In the genomic region with DNA sequence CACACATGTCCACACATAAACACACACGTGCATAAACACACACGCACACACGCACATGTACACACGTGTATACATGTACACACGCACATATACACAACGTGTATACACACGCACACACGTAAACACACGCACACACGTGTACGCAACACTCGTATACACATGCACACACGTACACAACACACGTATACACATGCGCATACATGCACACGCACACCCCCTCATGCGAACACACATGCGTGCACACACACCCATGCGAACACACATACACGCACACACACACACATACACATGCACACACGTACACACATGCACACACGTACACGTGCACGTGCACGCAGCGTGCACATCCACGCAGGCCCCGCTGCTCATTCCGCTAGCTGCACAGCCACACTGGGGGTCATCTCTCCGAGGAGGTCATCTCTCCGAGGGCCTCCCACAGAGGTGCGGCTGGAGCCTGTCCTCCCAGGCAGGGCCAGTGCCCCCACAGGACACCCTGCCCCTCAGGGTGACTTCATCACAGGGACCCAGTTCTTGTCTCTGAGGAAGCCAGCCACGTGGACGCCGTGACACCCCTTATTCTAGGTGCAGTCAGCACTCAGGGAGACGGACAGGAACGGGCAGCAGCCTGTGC, we compare ENCODE assay signal across 19 cellular contexts. TPM values are rescaled to one million over a fixed set of nuclear protein-coding genes. Genes with fewer than 3 reads are reported as not detected.
"Had no signal": no experiment of that assay in that cellular context is flagged by ENCODE, and none has a peak within 500 bp of the region (broad histone marks: within the 10 kb centered on the region; RNA-seq: fewer than 3 reads in every experiment).

No MANE protein-coding gene starts in this region.

- H3K27me3 ChIP-seq: esophagus squamous epithelium, foreskin keratinocyte, suprapubic skin had no signal

- H3K4me1 ChIP-seq: foreskin keratinocyte, lower lobe of right lung had no signal

- H3K27ac ChIP-seq: esophagus squamous epithelium, foreskin keratinocyte, lower lobe of right lung, suprapubic skin had no signal

- H3K9me3 Mint-ChIP-seq: activated B cell treated with CpG ODN at 0.5 μM for 24 hours; activated naive CD4-positive, alpha-beta T cell treated with anti-CD3 and anti-CD28 coated beads for 36 hours; activated T-helper 17 cell treated with anti-CD3 and anti-CD28 coated beads, Interleukin-2, amount 50 U/mL, for 72 hours had no signal

- ATAC-seq: activated T-helper 17 cell treated with anti-CD3 and anti-CD28 coated beads, Interleukin-2, amount 50 U/mL, for 72 hours; left cardiac atrium; lower lobe of right lung; natural killer cell; stimulated activated naive CD8-positive, alpha-beta T cell treated with anti-CD3 and anti-CD28 coated beads, Interleukin-15, Interleukin-2, amounts not matched to agents 100 U/mL and 50 U/mL, for 24 hours had no signal

- H3K27ac Mint-ChIP-seq: activated B cell treated with CpG ODN at 0.5 μM for 24 hours; activated CD4-positive, alpha-beta T cell treated with anti-CD3 and anti-CD28 coated beads, Interleukin-2, amount 10 ng/mL, durations not matched to agents 7 days and 5 days; activated naive CD4-positive, alpha-beta T cell treated with anti-CD3 and anti-CD28 coated beads for 36 hours; activated T-helper 17 cell treated with anti-CD3 and anti-CD28 coated beads, Interleukin-2, amount 50 U/mL, for 72 hours; natural killer cell; T-helper 1 cell treated with Interleukin-12 subunit alpha and Interleukin-12 subunit beta and Interleukin-4 antibody, amounts not matched to agents 30 μg/mL and 1 μg/mL, for 36 hours had no signal

- H3K9me3 ChIP-seq: esophagus squamous epithelium, lower lobe of right lung, mucosa of descending colon, suprapubic skin had no signal

- DNase-seq: activated B cell treated with CpG ODN at 0.5 μM for 24 hours; activated CD4-positive, alpha-beta T cell treated with anti-CD3 and anti-CD28 coated beads, Interleukin-2, amount 10 ng/mL, durations not matched to agents 7 days and 5 days; activated CD8-positive, alpha-beta memory T cell treated with anti-CD3 and anti-CD28 coated beads for 24 hours; activated naive CD4-positive, alpha-beta T cell treated with anti-CD3 and anti-CD28 coated beads for 36 hours; activated T-cell treated with anti-CD3 and anti-CD28 coated beads for 4 hours; esophagus squamous epithelium; foreskin keratinocyte; head of caudate nucleus; left cardiac atrium; lower lobe of right lung; mucosa of descending colon; natural killer cell; stimulated activated CD4-positive, alpha-beta T cell treated with anti-CD3 and anti-CD28 coated beads, Interleukin-2, amount 100 ng/mL, for 48 hours; stimulated activated naive CD8-positive, alpha-beta T cell treated with anti-CD3 and anti-CD28 coated beads, Interleukin-15, Interleukin-2, amounts not matched to agents 100 U/mL and 50 U/mL, for 24 hours had no signal

- H3K36me3 Mint-ChIP-seq: natural killer cell had no signal

- H3K27me3 Mint-ChIP-seq: activated B cell treated with CpG ODN at 0.5 μM for 24 hours; activated CD4-positive, alpha-beta T cell treated with anti-CD3 and anti-CD28 coated beads, Interleukin-2, amount 10 ng/mL, durations not matched to agents 7 days and 5 days; activated T-helper 17 cell treated with anti-CD3 and anti-CD28 coated beads, Interleukin-2, amount 50 U/mL, for 72 hours had no signal

- H3K4me3 ChIP-seq: esophagus squamous epithelium, lower lobe of right lung, mucosa of descending colon, suprapubic skin had no signal

- H3K4me3 Mint-ChIP-seq: activated B cell treated with CpG ODN at 0.5 μM for 24 hours; activated CD4-positive, alpha-beta T cell treated with anti-CD3 and anti-CD28 coated beads, Interleukin-2, amount 10 ng/mL, durations not matched to agents 7 days and 5 days; activated naive CD4-positive, alpha-beta T cell treated with anti-CD3 and anti-CD28 coated beads for 36 hours; activated T-helper 17 cell treated with anti-CD3 and anti-CD28 coated beads, Interleukin-2, amount 50 U/mL, for 72 hours; natural killer cell; T-helper 1 cell treated with Interleukin-12 subunit alpha and Interleukin-12 subunit beta and Interleukin-4 antibody, amounts not matched to agents 30 μg/mL and 1 μg/mL, for 36 hours had no signal

RNA-seq across cellular contexts. Expression of a gene that starts 25.9 kb away (rescaled TPM):
- total RNA-seq: activated B cell treated with CpG ODN at 0.5 μM for 24 hours; activated CD4-positive, alpha-beta T cell treated with anti-CD3 and anti-CD28 coated beads, Interleukin-2, amount 10 ng/mL, durations not matched to agents 7 days and 5 days; activated naive CD4-positive, alpha-beta T cell treated with anti-CD3 and anti-CD28 coated beads for 36 hours; activated T-helper 17 cell treated with anti-CD3 and anti-CD28 coated beads, Interleukin-2, amount 50 U/mL, for 72 hours; cardiac septum; foreskin keratinocyte; left cardiac atrium; lower lobe of right lung; natural killer cell; osteocyte had no signal
- polyA plus RNA-seq: foreskin keratinocyte had no signal

RNA-seq across cellular contexts. Expression of a gene that starts 35.5 kb away (rescaled TPM):
- total RNA-seq: foreskin keratinocyte had no signal
- polyA plus RNA-seq: foreskin keratinocyte had no signal
